ENCODE assay signal across 11 cellular contexts in genomic region chr10:33136781-33137180, GRCh38.
DNase-seq lines count a peak whose midpoint lies in the region; ATAC-seq and TF ChIP-seq lines count a peak whose summit lies in the region.
"Had no signal": no experiment of that assay in that cellular context is flagged by ENCODE, and none has a peak within 500 bp of the region (broad histone marks: within the 10 kb centered on the region; RNA-seq: fewer than 3 reads in every experiment).

No MANE protein-coding gene starts in this region.

- H3K27ac ChIP-seq in caudate nucleus (ENCODE audit: low read depth, low read length) = peak overlapping the region; percentile 70
- H3K27ac ChIP-seq: SJSA1 had no signal

- no peaks in the 10 kb centered on the region for H3K27me3 Mint-ChIP-seq in mesothelial cell of epicardium (ENCODE audit: low read depth)

- no peak for DNase-seq in activated CD4-positive, CD25-positive, alpha-beta regulatory T cell treated with anti-CD3 and anti-CD28 coated beads, Interleukin-2, amount 50 U/mL, for 72 hours
- DNase-seq in NCI-H69 (lab: John Stamatoyannopoulos, UW) = peak; percentile 7
- peak in 7 of 61 donors; percentile 14 to 66 (median 32) for DNase-seq in caudate nucleus (lab: John Stamatoyannopoulos, UW)
- DNase-seq in renal cortical epithelial cell (ENCODE audit: low read depth) = peak; percentile 99
- no peak for DNase-seq in amniotic stem cell (lab: John Stamatoyannopoulos, UW)
- no peak for DNase-seq in mesothelial cell of epicardium (ENCODE audit: low spot score in 2 of 2, unreplicated experiment in 2 of 2)
- DNase-seq: kidney, NCI-H1436 treated with DMSO at 0.1 percent for 48 hours had no signal

- no peaks in the 10 kb centered on the region for H3K4me1 Mint-ChIP-seq in mesothelial cell of epicardium

- H3K4me3 Mint-ChIP-seq in mesothelial cell of epicardium = no peak overlapping the region

- no peak overlapping the region for H3K27ac Mint-ChIP-seq in mesothelial cell of epicardium

- ATAC-seq in activated CD4-positive, CD25-positive, alpha-beta regulatory T cell treated with anti-CD3 and anti-CD28 coated beads, Interleukin-2, amount 50 U/mL, for 24 hours = peak; percentile 66
- no peak for ATAC-seq in GM21717 (IDR thresholded peaks at IDR 0.05; ENCODE audit: unreplicated experiment)

- no peak for TF ChIP-seq CTCF in mesothelial cell of epicardium (IDR thresholded peaks at IDR 0.05; ENCODE audit: unreplicated experiment)

- H3K36me3 Mint-ChIP-seq in mesothelial cell of epicardium = no peaks in the 10 kb centered on the region

- no peaks in the 10 kb centered on the region for H3K9me3 Mint-ChIP-seq in mesothelial cell of epicardium

Comparison
In these comparisons a context has a peak if more than half of its experiments do, and no peak if none do; other contexts are left out.
1. DNase-seq: peak in NCI-H69 (single experiment) and renal cortical epithelial cell (single experiment); none in activated CD4-positive, CD25-positive, alpha-beta regulatory T cell treated with anti-CD3 and anti-CD28 coated beads, Interleukin-2, amount 50 U/mL, for 72 hours (single experiment), amniotic stem cell (single experiment) and mesothelial cell of epicardium (0 of 2).